In the genomic region with DNA sequence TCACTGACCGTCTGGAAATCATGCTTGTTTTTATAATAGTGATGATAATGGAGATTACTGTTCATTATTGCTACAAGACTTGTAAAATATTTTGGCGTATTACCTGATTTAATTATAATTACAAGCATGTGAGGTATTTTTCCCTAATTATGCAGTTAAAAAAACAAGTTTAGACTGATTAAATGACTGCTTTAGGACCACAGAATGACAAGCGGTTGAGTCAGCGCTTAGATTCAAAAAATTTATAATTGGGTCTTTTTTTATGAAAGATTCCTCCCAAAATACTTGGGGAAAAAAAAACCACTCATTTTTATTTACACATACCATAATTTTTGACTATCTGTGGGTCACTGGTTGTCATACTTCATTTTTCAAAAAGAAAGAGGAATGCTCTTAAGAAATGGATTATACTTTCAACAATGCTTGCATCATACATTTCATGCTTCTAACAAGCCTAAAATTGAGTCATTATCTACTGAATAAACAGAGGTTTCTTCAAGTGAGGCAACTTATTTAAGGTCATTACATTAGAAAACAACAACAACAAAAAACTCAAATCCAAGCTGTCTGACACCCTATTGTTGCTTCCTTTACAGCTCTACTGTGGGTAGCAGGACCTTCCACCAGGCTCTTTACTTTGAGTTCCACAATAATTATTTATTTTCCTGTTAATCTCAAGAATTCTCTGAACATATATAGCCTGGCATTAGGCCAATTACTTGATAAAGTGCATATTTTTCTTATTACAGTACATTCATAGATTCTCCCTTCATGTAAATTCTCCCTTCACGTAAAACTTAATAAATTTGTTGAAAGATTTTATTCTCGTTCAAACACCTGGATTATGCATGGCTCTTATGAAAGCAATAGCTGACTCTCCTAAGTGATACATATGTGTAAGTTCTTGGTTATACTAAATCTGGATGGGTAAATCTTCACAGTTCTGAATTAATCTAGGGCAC, we compare ENCODE assay signal across 1 cellular context.
TF ChIP-seq lines count a peak whose summit lies in the region.

No MANE protein-coding gene starts in this region.

TF ChIP-seq in GM23338, 12 proteins besides CTCF, POLR2A, EP300 and RAD21 (continued from another document):
- TF ChIP-seq, protein P1, sequence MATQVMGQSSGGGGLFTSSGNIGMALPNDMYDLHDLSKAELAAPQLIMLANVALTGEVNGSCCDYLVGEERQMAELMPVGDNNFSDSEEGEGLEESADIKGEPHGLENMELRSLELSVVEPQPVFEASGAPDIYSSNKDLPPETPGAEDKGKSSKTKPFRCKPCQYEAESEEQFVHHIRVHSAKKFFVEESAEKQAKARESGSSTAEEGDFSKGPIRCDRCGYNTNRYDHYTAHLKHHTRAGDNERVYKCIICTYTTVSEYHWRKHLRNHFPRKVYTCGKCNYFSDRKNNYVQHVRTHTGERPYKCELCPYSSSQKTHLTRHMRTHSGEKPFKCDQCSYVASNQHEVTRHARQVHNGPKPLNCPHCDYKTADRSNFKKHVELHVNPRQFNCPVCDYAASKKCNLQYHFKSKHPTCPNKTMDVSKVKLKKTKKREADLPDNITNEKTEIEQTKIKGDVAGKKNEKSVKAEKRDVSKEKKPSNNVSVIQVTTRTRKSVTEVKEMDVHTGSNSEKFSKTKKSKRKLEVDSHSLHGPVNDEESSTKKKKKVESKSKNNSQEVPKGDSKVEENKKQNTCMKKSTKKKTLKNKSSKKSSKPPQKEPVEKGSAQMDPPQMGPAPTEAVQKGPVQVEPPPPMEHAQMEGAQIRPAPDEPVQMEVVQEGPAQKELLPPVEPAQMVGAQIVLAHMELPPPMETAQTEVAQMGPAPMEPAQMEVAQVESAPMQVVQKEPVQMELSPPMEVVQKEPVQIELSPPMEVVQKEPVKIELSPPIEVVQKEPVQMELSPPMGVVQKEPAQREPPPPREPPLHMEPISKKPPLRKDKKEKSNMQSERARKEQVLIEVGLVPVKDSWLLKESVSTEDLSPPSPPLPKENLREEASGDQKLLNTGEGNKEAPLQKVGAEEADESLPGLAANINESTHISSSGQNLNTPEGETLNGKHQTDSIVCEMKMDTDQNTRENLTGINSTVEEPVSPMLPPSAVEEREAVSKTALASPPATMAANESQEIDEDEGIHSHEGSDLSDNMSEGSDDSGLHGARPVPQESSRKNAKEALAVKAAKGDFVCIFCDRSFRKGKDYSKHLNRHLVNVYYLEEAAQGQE (IDR thresholded peaks at IDR 0.05; ENCODE audit: unreplicated experiment): no peak
- TF ChIP-seq ZNF114 (CRISPR knock-in tag; IDR thresholded peaks at IDR 0.05) (no peak), STAT1 (IDR thresholded peaks at IDR 0.05; ENCODE audit: unreplicated experiment) (no peak), POLR2AphosphoS5 (IDR thresholded peaks at IDR 0.05; ENCODE audit: low read depth) (no peak), EZH2phosphoT487 (IDR thresholded peaks at IDR 0.05; ENCODE audit: unreplicated experiment) (no peak), EZH2 (IDR thresholded peaks at IDR 0.05; ENCODE audit: low read depth, unreplicated experiment) (no peak), CREB1 (CRISPR knock-in tag; IDR thresholded peaks at IDR 0.05; ENCODE audit: low read depth) (no peak), ZNF331 (CRISPR knock-in tag; IDR thresholded peaks at IDR 0.05; ENCODE audit: low read depth) (no peak)
- TF ChIP-seq, protein P2, sequence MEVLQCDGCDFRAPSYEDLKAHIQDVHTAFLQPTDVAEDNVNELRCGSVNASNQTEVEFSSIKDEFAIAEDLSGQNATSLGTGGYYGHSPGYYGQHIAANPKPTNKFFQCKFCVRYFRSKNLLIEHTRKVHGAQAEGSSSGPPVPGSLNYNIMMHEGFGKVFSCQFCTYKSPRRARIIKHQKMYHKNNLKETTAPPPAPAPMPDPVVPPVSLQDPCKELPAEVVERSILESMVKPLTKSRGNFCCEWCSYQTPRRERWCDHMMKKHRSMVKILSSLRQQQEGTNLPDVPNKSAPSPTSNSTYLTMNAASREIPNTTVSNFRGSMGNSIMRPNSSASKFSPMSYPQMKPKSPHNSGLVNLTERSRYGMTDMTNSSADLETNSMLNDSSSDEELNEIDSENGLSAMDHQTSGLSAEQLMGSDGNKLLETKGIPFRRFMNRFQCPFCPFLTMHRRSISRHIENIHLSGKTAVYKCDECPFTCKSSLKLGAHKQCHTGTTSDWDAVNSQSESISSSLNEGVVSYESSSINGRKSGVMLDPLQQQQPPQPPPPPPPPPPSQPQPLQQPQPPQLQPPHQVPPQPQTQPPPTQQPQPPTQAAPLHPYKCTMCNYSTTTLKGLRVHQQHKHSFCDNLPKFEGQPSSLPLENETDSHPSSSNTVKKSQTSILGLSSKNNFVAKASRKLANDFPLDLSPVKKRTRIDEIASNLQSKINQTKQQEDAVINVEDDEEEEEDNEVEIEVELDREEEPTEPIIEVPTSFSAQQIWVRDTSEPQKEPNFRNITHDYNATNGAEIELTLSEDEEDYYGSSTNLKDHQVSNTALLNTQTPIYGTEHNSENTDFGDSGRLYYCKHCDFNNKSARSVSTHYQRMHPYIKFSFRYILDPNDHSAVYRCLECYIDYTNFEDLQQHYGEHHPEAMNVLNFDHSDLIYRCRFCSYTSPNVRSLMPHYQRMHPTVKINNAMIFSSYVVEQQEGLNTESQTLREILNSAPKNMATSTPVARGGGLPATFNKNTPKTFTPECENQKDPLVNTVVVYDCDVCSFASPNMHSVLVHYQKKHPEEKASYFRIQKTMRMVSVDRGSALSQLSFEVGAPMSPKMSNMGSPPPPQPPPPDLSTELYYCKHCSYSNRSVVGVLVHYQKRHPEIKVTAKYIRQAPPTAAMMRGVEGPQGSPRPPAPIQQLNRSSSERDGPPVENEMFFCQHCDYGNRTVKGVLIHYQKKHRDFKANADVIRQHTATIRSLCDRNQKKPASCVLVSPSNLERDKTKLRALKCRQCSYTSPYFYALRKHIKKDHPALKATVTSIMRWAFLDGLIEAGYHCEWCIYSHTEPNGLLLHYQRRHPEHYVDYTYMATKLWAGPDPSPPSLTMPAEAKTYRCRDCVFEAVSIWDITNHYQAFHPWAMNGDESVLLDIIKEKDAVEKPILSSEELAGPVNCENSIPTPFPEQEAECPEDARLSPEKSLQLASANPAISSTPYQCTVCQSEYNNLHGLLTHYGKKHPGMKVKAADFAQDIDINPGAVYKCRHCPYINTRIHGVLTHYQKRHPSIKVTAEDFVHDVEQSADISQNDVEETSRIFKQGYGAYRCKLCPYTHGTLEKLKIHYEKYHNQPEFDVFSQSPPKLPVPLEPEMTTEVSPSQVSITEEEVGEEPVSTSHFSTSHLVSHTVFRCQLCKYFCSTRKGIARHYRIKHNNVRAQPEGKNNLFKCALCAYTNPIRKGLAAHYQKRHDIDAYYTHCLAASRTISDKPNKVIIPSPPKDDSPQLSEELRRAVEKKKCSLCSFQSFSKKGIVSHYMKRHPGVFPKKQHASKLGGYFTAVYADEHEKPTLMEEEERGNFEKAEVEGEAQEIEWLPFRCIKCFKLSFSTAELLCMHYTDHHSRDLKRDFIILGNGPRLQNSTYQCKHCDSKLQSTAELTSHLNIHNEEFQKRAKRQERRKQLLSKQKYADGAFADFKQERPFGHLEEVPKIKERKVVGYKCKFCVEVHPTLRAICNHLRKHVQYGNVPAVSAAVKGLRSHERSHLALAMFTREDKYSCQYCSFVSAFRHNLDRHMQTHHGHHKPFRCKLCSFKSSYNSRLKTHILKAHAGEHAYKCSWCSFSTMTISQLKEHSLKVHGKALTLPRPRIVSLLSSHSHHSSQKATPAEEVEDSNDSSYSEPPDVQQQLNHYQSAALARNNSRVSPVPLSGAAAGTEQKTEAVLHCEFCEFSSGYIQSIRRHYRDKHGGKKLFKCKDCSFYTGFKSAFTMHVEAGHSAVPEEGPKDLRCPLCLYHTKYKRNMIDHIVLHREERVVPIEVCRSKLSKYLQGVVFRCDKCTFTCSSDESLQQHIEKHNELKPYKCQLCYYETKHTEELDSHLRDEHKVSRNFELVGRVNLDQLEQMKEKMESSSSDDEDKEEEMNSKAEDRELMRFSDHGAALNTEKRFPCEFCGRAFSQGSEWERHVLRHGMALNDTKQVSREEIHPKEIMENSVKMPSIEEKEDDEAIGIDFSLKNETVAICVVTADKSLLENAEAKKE (CRISPR knock-in tag; IDR thresholded peaks at IDR 0.05): no peak
- TF ChIP-seq, protein P3, sequence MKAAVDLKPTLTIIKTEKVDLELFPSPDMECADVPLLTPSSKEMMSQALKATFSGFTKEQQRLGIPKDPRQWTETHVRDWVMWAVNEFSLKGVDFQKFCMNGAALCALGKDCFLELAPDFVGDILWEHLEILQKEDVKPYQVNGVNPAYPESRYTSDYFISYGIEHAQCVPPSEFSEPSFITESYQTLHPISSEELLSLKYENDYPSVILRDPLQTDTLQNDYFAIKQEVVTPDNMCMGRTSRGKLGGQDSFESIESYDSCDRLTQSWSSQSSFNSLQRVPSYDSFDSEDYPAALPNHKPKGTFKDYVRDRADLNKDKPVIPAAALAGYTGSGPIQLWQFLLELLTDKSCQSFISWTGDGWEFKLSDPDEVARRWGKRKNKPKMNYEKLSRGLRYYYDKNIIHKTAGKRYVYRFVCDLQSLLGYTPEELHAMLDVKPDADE (IDR thresholded peaks at IDR 0.05): no peak
